8 cellular contexts compared by ENCODE assay signal in the genomic region with DNA sequence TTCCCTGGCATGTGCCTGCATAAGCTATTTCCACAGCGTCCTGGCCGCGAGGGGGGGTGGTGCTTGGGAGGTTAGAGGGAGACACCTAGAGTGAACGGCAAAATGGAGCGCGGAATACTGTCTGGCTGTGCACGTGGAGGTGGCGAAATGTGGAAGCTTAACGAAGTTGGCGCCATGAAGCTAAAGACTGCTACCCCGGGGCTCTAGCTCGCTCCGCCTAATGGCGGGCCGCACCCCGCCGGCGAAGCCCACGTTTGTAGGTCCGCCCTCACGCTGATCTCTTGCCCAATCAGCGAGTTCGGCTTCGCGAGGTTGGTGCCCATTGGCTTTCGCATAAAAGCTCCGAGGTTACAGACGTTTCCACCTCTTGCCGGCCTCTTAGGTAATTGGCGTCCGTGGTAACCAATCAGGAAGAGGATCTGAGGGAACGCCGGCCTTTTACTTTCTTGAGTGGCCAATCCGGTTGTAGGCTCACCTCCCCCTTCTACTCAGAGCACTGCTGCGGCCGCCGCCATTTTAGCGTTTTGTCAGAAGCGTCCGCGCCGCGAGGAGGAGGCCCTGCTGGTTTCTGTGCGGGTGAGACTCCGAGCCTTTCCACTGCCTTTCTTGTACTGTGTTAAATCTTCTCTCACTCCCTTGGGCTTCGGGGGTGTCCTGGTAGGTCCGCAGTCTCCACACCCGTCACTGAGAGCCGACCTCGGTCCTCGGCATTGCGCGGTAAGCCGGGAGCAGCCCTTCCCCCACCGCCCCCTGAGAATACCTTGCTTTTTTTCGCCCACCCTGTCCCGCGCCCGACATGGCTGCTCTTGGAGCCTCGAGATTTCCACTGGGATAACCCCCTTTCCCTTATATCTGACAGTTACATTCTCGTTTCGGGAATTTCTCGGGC. TPM values are rescaled to one million over a fixed set of nuclear protein-coding genes. Genes with fewer than 3 reads are reported as not detected.
DNase-seq lines count a peak whose midpoint lies in the region; ATAC-seq and TF ChIP-seq lines count a peak whose summit lies in the region.

A gene with protein sequence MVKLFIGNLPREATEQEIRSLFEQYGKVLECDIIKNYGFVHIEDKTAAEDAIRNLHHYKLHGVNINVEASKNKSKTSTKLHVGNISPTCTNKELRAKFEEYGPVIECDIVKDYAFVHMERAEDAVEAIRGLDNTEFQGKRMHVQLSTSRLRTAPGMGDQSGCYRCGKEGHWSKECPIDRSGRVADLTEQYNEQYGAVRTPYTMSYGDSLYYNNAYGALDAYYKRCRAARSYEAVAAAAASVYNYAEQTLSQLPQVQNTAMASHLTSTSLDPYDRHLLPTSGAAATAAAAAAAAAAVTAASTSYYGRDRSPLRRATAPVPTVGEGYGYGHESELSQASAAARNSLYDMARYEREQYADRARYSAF (plus strand): TSS at position 527 of the 889 bp plus-strand sequence. CDS start 1,009 bp downstream, outside the sequence.

- DNase-seq in DMS53 treated with DMSO at 0.1 percent for 48 hours (lab: John Stamatoyannopoulos, UW; ENCODE audit: unreplicated experiment) (peak; percentile 100), KBM-7 (peak; percentile 99), erythroblast (lab: John Stamatoyannopoulos, UW) (peak; percentile 100)
- peak; percentile 90 for DNase-seq in activated T-cell treated with anti-CD3 and anti-CD28 coated beads, Interleukin-2, amount 50 U/mL, for 24 hours
- DNase-seq in stimulated activated CD8-positive, alpha-beta memory T cell treated with anti-CD3 and anti-CD28 coated beads, Interleukin-4, amount 100 ng/mL, for 48 hours, result peak; percentile 95

- peak within 1 kb of the TSS; percentile 90 to 95 for H3K27ac ChIP-seq in mucosa of rectum (ENCODE audit: low read depth in 2 of 2, low read length in 2 of 2)

- no peaks in the 10 kb centered on the region for H3K9me3 Mint-ChIP-seq in activated T-cell treated with anti-CD3 and anti-CD28 coated beads, Interleukin-2, amount 50 U/mL, for 24 hours

- peak within 1 kb of the TSS; percentile 94 to 95 for H3K9ac ChIP-seq in mucosa of rectum (ENCODE audit: low read depth in 1 of 2, low read length in 2 of 2)

- peak within 1 kb of the TSS; percentile 96 for H3K4me3 Mint-ChIP-seq in activated T-cell treated with anti-CD3 and anti-CD28 coated beads, Interleukin-2, amount 50 U/mL, for 24 hours

- no peaks in the 10 kb centered on the region for H3K9me3 ChIP-seq in mucosa of rectum (ENCODE audit: control insufficient read depth in 2 of 2, low read length in 2 of 2)

- ATAC-seq in GM21717 (IDR thresholded peaks at IDR 0.05; ENCODE audit: unreplicated experiment), result peak; percentile 87

- H3K27me3 ChIP-seq in mucosa of rectum (ENCODE audit: control insufficient read depth in 2 of 2, insufficient read depth in 2 of 2, low read length in 2 of 2), result no peaks in the 10 kb centered on the region

- peaks cover 24 to 27% of the 10 kb centered on the region in 2 donors for H3K36me3 ChIP-seq in mucosa of rectum (ENCODE audit: control insufficient read depth in 2 of 2, insufficient read depth in 2 of 2, low read length in 2 of 2)

- H3K4me3 ChIP-seq in mucosa of rectum (ENCODE audit: low read length in 2 of 2), result peak within 1 kb of the TSS; percentile 85 to 99

- in situ Hi-C loops in KBM-7 (cut with MboI; ENCODE audit: low pct_unique_long_range_greater_than_20kb, low sequenced_read_pairs), result no loop called here

- H3K4me1 Mint-ChIP-seq in activated T-cell treated with anti-CD3 and anti-CD28 coated beads, Interleukin-2, amount 50 U/mL, for 24 hours (ENCODE audit: low read depth), result peaks cover 71% of the 10 kb centered on the region

- TF ChIP-seq POLR2A in erythroblast (IDR thresholded peaks at IDR 0.05; ENCODE audit: low read length), result peak; percentile 93

- H3K27ac Mint-ChIP-seq in activated T-cell treated with anti-CD3 and anti-CD28 coated beads, Interleukin-2, amount 50 U/mL, for 24 hours, result peak within 1 kb of the TSS; percentile 98

- H3K27me3 Mint-ChIP-seq in activated T-cell treated with anti-CD3 and anti-CD28 coated beads, Interleukin-2, amount 50 U/mL, for 24 hours, result no peaks in the 10 kb centered on the region

- peaks cover 91% of the 10 kb centered on the region for H3K36me3 Mint-ChIP-seq in activated T-cell treated with anti-CD3 and anti-CD28 coated beads, Interleukin-2, amount 50 U/mL, for 24 hours (ENCODE audit: low read depth)

- H3K4me1 ChIP-seq in mucosa of rectum (ENCODE audit: control insufficient read depth in 2 of 2, insufficient read depth in 2 of 2, low read length in 2 of 2), result peaks cover 34 to 46% of the 10 kb centered on the region in 2 donors

TF ChIP-seq in PFSK-1, 5 proteins besides CTCF, POLR2A, EP300 and RAD21:
- TF ChIP-seq, protein P1, sequence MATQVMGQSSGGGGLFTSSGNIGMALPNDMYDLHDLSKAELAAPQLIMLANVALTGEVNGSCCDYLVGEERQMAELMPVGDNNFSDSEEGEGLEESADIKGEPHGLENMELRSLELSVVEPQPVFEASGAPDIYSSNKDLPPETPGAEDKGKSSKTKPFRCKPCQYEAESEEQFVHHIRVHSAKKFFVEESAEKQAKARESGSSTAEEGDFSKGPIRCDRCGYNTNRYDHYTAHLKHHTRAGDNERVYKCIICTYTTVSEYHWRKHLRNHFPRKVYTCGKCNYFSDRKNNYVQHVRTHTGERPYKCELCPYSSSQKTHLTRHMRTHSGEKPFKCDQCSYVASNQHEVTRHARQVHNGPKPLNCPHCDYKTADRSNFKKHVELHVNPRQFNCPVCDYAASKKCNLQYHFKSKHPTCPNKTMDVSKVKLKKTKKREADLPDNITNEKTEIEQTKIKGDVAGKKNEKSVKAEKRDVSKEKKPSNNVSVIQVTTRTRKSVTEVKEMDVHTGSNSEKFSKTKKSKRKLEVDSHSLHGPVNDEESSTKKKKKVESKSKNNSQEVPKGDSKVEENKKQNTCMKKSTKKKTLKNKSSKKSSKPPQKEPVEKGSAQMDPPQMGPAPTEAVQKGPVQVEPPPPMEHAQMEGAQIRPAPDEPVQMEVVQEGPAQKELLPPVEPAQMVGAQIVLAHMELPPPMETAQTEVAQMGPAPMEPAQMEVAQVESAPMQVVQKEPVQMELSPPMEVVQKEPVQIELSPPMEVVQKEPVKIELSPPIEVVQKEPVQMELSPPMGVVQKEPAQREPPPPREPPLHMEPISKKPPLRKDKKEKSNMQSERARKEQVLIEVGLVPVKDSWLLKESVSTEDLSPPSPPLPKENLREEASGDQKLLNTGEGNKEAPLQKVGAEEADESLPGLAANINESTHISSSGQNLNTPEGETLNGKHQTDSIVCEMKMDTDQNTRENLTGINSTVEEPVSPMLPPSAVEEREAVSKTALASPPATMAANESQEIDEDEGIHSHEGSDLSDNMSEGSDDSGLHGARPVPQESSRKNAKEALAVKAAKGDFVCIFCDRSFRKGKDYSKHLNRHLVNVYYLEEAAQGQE (IDR thresholded peaks at IDR 0.05; ENCODE audit: insufficient read depth in 1 of 2, low read depth in 2 of 2, low read length in 2 of 2), result peak in 1 of 2 experiments; percentile 41; a peak in 1 of 4 replicates
- TF ChIP-seq POLR2AphosphoS5 (IDR thresholded peaks at IDR 0.05; ENCODE audit: low read depth, low read length) (peak; percentile 94), TAF1 (IDR thresholded peaks at IDR 0.05; ENCODE audit: borderline replicate concordance, insufficient read depth, low read length) (peak; percentile 95; the same call in 1 of the 2 replicates), FOXP2 (optimal IDR thresholded peaks at IDR 0.05; ENCODE audit: borderline replicate concordance, extremely low read depth, extremely low read length, insufficient read depth) (no peak), SIN3A (IDR thresholded peaks at IDR 0.05; ENCODE audit: borderline replicate concordance, insufficient read depth, low read length) (peak; percentile 63; the same call in 1 of the 2 replicates)

RNA-seq across cellular contexts. Expression of the gene that starts here (rescaled TPM):
- polyA plus RNA-seq in PFSK-1 (2012; ENCODE audit: insufficient read length, low read depth), result 97.4 TPM

Comparison
In these comparisons a context has a peak if more than half of its experiments do, and no peak if none do; other contexts are left out.
1. Peak in every context shown above with its lines: DNase-seq, ATAC-seq, H3K4me3 ChIP-seq and H3K27ac ChIP-seq.